In genomic region chr5:6291961-6292360, GRCh38 we compare ENCODE assay signal across 8 cellular contexts.
DNase-seq lines count a peak whose midpoint lies in the region; ATAC-seq and TF ChIP-seq lines count a peak whose summit lies in the region.

No MANE protein-coding gene starts in this region.

- DNase-seq in AG09309 (ENCODE audit: low read depth) = no peak
- peak; percentile 46 for DNase-seq in NCI-H2227 (lab: John Stamatoyannopoulos, UW; ENCODE audit: unreplicated experiment)
- peak; percentile 68 for DNase-seq in dermis blood vessel endothelial cell
- DNase-seq in NOMO-1 treated with DMSO at 0.1 percent for 48 hours (lab: John Stamatoyannopoulos, UW; ENCODE audit: unreplicated experiment) = no peak
- DNase-seq in activated gamma-delta T cell (lab: John Stamatoyannopoulos, UW) = no peak

- H3K4me3 ChIP-seq in AG09309 (ENCODE audit: control insufficient read depth, low read depth, low read length) = no peak overlapping the region

- ATAC-seq in HG02870 (IDR thresholded peaks at IDR 0.05; ENCODE audit: unreplicated experiment) (no peak), GM18498 (IDR thresholded peaks at IDR 0.05; ENCODE audit: unreplicated experiment) (no peak)

- peak; percentile 41 for TF ChIP-seq CTCF in AG09309 (IDR thresholded peaks at IDR 0.05; ENCODE audit: control insufficient read depth, insufficient read depth, low read depth, low read length, missing control alignments)
- peak; percentile 56; the same call in 2 of the 3 replicates for TF ChIP-seq CTCF in GM12872 (IDR thresholded peaks at IDR 0.05; ENCODE audit: insufficient read depth, low read depth, low read length)

Comparison
In these comparisons a context has a peak if more than half of its experiments do, and no peak if none do; other contexts are left out.
1. DNase-seq: peak in NCI-H2227 (single experiment) and dermis blood vessel endothelial cell (single experiment); none in AG09309 (single experiment), NOMO-1 treated with DMSO at 0.1 percent for 48 hours (single experiment) and activated gamma-delta T cell (single experiment).